Comparison of ENCODE assay signal across 9 cellular contexts in the genomic region with DNA sequence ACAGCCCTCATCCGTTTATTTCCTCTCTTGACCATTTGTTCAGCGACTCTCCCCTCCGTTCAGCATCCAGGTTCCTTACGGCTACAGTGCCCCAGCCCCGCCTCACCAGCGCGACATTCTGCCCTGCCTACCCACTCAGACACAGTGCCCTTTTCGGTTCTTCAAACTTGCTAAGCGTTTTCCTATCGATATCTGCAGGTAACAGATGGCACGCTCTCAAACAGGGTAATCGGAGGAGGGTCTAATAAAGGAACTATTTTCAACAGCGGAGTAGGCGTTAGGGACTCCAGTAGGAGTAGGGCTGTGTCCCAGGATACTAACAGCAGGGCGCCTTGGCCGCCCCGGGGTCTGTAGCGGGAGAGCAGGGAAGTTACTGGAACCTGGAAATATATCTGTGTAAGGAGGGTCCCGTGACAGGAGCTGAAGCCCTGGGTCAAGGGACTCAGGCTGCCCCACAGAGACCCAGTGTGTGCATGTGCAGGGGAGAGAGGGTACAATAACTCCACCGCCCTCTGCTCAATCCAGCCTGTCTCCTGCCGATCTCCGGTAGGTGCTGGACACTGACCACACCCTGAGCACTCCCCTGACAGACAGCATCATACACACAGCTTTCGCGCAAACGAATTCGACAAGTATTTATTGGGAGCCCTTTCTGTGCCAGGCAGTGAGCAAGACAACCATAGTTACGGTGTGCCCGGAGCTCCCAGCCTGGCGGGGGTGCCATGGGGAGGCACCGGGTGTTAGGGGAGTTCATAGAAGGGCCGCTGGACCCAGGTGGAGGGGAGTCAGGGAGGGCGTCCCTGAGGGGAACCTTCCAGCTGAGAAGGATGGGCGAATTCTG. TPM values are rescaled to one million over a fixed set of nuclear protein-coding genes. Genes with fewer than 3 reads are reported as not detected.
DNase-seq lines count a peak whose midpoint lies in the region; ATAC-seq and TF ChIP-seq lines count a peak whose summit lies in the region.
"Had no signal": no experiment of that assay in that cellular context is flagged by ENCODE, and none has a peak within 500 bp of the region (broad histone marks: within the 10 kb centered on the region; RNA-seq: fewer than 3 reads in every experiment).

No MANE protein-coding gene starts in this region.

- no peak for ATAC-seq in GM19351 (IDR thresholded peaks at IDR 0.05; ENCODE audit: unreplicated experiment)
- no peak for ATAC-seq in HG03354 (IDR thresholded peaks at IDR 0.05; ENCODE audit: poor library complexity, severe bottlenecking, unreplicated experiment)

- H3K4me3 ChIP-seq in CD4-positive, alpha-beta memory T cell (ENCODE audit: low read length in 2 of 2), result peak overlapping the region in 1 of 2 donors; percentile 54
- H3K4me3 ChIP-seq in choroid plexus epithelial cell (ENCODE audit: low read depth, low read length) (peak overlapping the region; percentile 41), lower leg skin (ENCODE audit: low read depth, poor library complexity, severe bottlenecking) (no peak overlapping the region)

- POLR2A ChIA-PET in CD4-positive, alpha-beta memory T cell (lab: Charles Lee; ENCODE audit: partially characterized antibody), result interaction anchor here (1.0 to 4.2 kb wide), 9 partner anchors 23 to 155 kb away, joined by 3 to 39 read pairs (median 6); a partner anchor contains a TSS

- no peaks in the 10 kb centered on the region for H3K36me3 ChIP-seq in CD4-positive, alpha-beta memory T cell (ENCODE audit: insufficient read depth, low read length)

- peak overlapping the region; percentile 47 to 96 (median 80) for H3K27ac Mint-ChIP-seq in CD4-positive, alpha-beta memory T cell
- H3K27ac Mint-ChIP-seq in IgD-negative memory B cell, result peak overlapping the region in 2 of 3 donors; percentile 61 to 65
- peak overlapping the region; percentile 89 for H3K27ac Mint-ChIP-seq in neural crest cell (ENCODE audit: unreplicated experiment)
- H3K27ac Mint-ChIP-seq: HFFc6 had no signal

- H3K4me1 Mint-ChIP-seq in CD4-positive, alpha-beta memory T cell, result peaks cover 13 to 43% (median 22%) of the 10 kb centered on the region in 4 donors
- H3K4me1 Mint-ChIP-seq in IgD-negative memory B cell (peaks cover 6 to 19% (median 10%) of the 10 kb centered on the region in 3 donors), neural crest cell (peaks cover 35% of the 10 kb centered on the region)

- peaks cover 25% of the 10 kb centered on the region for H3K4me1 ChIP-seq in CD4-positive, alpha-beta memory T cell (ENCODE audit: insufficient read depth, low read length)

- peaks cover 8 to 26% of the 10 kb centered on the region in 2 donors for H3K27me3 Mint-ChIP-seq in CD4-positive, alpha-beta memory T cell
- H3K27me3 Mint-ChIP-seq in IgD-negative memory B cell (peaks cover 28% of the 10 kb centered on the region), neural crest cell (ENCODE audit: low read depth) (peaks cover 57% of the 10 kb centered on the region)

- peak overlapping the region; percentile 81 to 97 (median 86) for H3K4me3 Mint-ChIP-seq in CD4-positive, alpha-beta memory T cell
- H3K4me3 Mint-ChIP-seq in IgD-negative memory B cell (peak overlapping the region; percentile 82 to 94 (median 86)), neural crest cell (peak overlapping the region; percentile 83)
- H3K4me3 Mint-ChIP-seq: HFFc6 had no signal

- no peak for TF ChIP-seq POLR2A in lower leg skin (IDR thresholded peaks at IDR 0.05)

- intact Hi-C loops in CD4-positive, alpha-beta memory T cell (cut with micrococcal nuclease), result loop anchor here (1.0 kb wide), 1 partner anchor 32 kb away; a partner anchor contains a TSS
- intact Hi-C loops in lower leg skin (cut with DNase I; ENCODE audit: low total_unique reads), result no loop called here

- no peak for TF ChIP-seq CTCF in choroid plexus epithelial cell (conservative IDR thresholded peaks at IDR 0.05; ENCODE audit: low read depth, low read length)
- no peak for TF ChIP-seq CTCF in neural crest cell (conservative IDR thresholded peaks at IDR 0.05)
- no peak for TF ChIP-seq CTCF in lower leg skin (IDR thresholded peaks at IDR 0.05)

- peaks cover 6% of the 10 kb centered on the region for H3K27me3 ChIP-seq in CD4-positive, alpha-beta memory T cell (ENCODE audit: insufficient read depth, low read length)

- DNase-seq in CD4-positive, alpha-beta memory T cell, result no peak
- no peak for DNase-seq in choroid plexus epithelial cell (ENCODE audit: low read depth)
- no peak for DNase-seq in neural crest cell (ENCODE audit: low read depth, low spot score)
- no peak for DNase-seq in lower leg skin (ENCODE audit: low spot score in 2 of 2)
- DNase-seq in NCI-H226, result no peak
- DNase-seq: HFFc6 had no signal

- 21 to 24% methylated on average over 33 of the region's 33 CpGs for WGBS in lower leg skin, 2 donors

- no peaks in the 10 kb centered on the region for H3K9me3 ChIP-seq in CD4-positive, alpha-beta memory T cell (ENCODE audit: control insufficient read depth in 1 of 2, low read length in 2 of 2)

- no peak overlapping the region for H3K27ac ChIP-seq in CD4-positive, alpha-beta memory T cell (ENCODE audit: low read depth, low read length)

- CTCF ChIA-PET in CD4-positive, alpha-beta memory T cell (lab: Charles Lee; ENCODE audit: partially characterized antibody), result interaction anchor here (0.6 to 7.7 kb wide), 6 partner anchors 15 to 102 kb away, joined by 3 to 29 read pairs (median 5); a partner anchor contains a TSS

- H3K9me3 Mint-ChIP-seq in CD4-positive, alpha-beta memory T cell, result peaks cover 0 to 5% (median 0%) of the 10 kb centered on the region in 8 donors
- H3K9me3 Mint-ChIP-seq in IgD-negative memory B cell (peaks cover 0 to 2% (median 0%) of the 10 kb centered on the region in 3 donors), neural crest cell (peaks cover 3% of the 10 kb centered on the region)

- H3K36me3 Mint-ChIP-seq in CD4-positive, alpha-beta memory T cell, result peaks cover 7 to 14% of the 10 kb centered on the region in 2 donors
- H3K36me3 Mint-ChIP-seq in IgD-negative memory B cell (peaks cover 1% of the 10 kb centered on the region), neural crest cell (ENCODE audit: low read depth) (peaks cover 13% of the 10 kb centered on the region)

RNA-seq across cellular contexts. Expression of a gene that starts 2.1 kb away (rescaled TPM):
- total RNA-seq in CD4-positive, alpha-beta memory T cell, result 1 to 10 TPM; 1.2 to 1.5 TPM
- 1 to 10 TPM in 1 of 2 donors, under 1 TPM in 1; 0.93 to 1.5 TPM for polyA plus RNA-seq in CD4-positive, alpha-beta memory T cell
- 0.48 TPM for polyA plus RNA-seq in IgD-negative memory B cell
- total RNA-seq in neural crest cell, result 9.4 and 11.6 TPM in 2 replicates
- total RNA-seq in lower leg skin, result 1 to 10 TPM in 3 of 4 donors, not detected in 1; 1.0 to 4.3 (median 3.8) TPM
- total RNA-seq: HFFc6 had no signal

RNA-seq across cellular contexts. Expression of a gene that starts 31.6 kb away (rescaled TPM):
- 1,000 to 10,000 TPM; 4,846 to 5,053 TPM for total RNA-seq in CD4-positive, alpha-beta memory T cell
- polyA plus RNA-seq in CD4-positive, alpha-beta memory T cell, result 1,000 to 10,000 TPM; 5,445 to 5,812 TPM
- 4,911 TPM for polyA plus RNA-seq in IgD-negative memory B cell
- total RNA-seq in neural crest cell, result 3,598 and 3,664 TPM in 2 replicates
- total RNA-seq in lower leg skin, result 1,000 to 10,000 TPM; 1,197 to 2,282 (median 2,051) TPM
